Comparison of ENCODE assay signal across 9 cellular contexts in genomic region chr16:3188925-3189825, GRCh38. TPM values are rescaled to one million over a fixed set of nuclear protein-coding genes. Genes with fewer than 3 reads are reported as not detected.
A peak's percentile ranks its signal among the peaks of the same experiment; 100 is the strongest.
DNase-seq lines count a peak whose midpoint lies in the region; ATAC-seq and TF ChIP-seq lines count a peak whose summit lies in the region.
"Had no signal": no experiment of that assay in that cellular context is flagged by ENCODE, and none has a peak within 500 bp of the region (broad histone marks: within the 10 kb centered on the region; RNA-seq: fewer than 3 reads in every experiment).

No MANE protein-coding gene starts in this region.

- H3K4me3 ChIP-seq in ACC112 (ENCODE audit: low read depth, low read length) (peak overlapping the region; percentile 82), GM12865 (ENCODE audit: low read depth, low read length) (peak overlapping the region; percentile 71), Panc1 (ENCODE audit: low read depth in 2 of 2, low read length in 2 of 2) (peak overlapping the region; percentile 77 to 92), brain microvascular endothelial cell (ENCODE audit: low read depth, low read length) (peak overlapping the region; percentile 68), vagina (peak overlapping the region in 1 of 2 donors; percentile 5)
- H3K4me3 ChIP-seq: lung had no signal

- peaks cover 2% of the 10 kb centered on the region for H3K4me1 Mint-ChIP-seq in memory B cell

- H3K4me1 ChIP-seq in ACC112 (ENCODE audit: control insufficient read depth, insufficient read depth, low read length, unreplicated experiment) (no peaks in the 10 kb centered on the region), Panc1 (ENCODE audit: control insufficient read depth, insufficient read depth, low read length) (peaks cover 12% of the 10 kb centered on the region), vagina (peaks cover 21% of the 10 kb centered on the region)

- H3K36me3 ChIP-seq in ACC112 (ENCODE audit: insufficient read depth, low read length), result no peaks in the 10 kb centered on the region
- no peaks in the 10 kb centered on the region for H3K36me3 ChIP-seq in Panc1 (ENCODE audit: control insufficient read depth, insufficient read depth, low read length)
- no peaks in the 10 kb centered on the region for H3K36me3 ChIP-seq in brain microvascular endothelial cell (replicated peaks)
- H3K36me3 ChIP-seq in vagina, result no peaks in the 10 kb centered on the region

- ATAC-seq in Panc1 (peak; percentile 55), memory B cell (ENCODE audit: low read depth) (no peak), GM19452 (IDR thresholded peaks at IDR 0.05; ENCODE audit: unreplicated experiment) (no peak)

- H3K9me3 ChIP-seq in Panc1 (ENCODE audit: control insufficient read depth, insufficient read depth, low read depth, low read length) (no peaks in the 10 kb centered on the region), vagina (no peaks in the 10 kb centered on the region)

- BruUV-seq in Panc1 (replicated peaks; lab: Mats Ljungman, UMichigan), result no TSS peak

- no peaks in the 10 kb centered on the region for H3K79me2 ChIP-seq in ACC112 (ENCODE audit: control insufficient read depth, insufficient read depth, low read length, unreplicated experiment)

- peak overlapping the region; percentile 14 for H3K4me3 Mint-ChIP-seq in memory B cell

- CTCF ChIA-PET in Panc1 (lab: Charles Lee), result no interaction called here

- in situ Hi-C loops in Panc1 (cut with HindIII; ENCODE audit: low pct_unique_long_range_greater_than_20kb, low sequenced_read_pairs), result no loop called here
- in situ Hi-C loops in brain microvascular endothelial cell (cut with HindIII; ENCODE audit: low pct_ligation_motif_present, low sequenced_read_pairs), result no loop called here

- TF ChIP-seq CTCF in GM12865 (IDR thresholded peaks at IDR 0.05; ENCODE audit: insufficient read depth, low read depth, low read length, missing control alignments) (no peak), Panc1 (IDR thresholded peaks at IDR 0.05) (no peak), brain microvascular endothelial cell (IDR thresholded peaks at IDR 0.05; ENCODE audit: low read depth, low read length, missing control alignments) (no peak), vagina (IDR thresholded peaks at IDR 0.05) (no peak)

- H2AFZ ChIP-seq in ACC112 (ENCODE audit: low read length, unreplicated experiment), result peak overlapping the region; percentile 98

- no peaks in the 10 kb centered on the region for H3K27me3 ChIP-seq in ACC112 (ENCODE audit: insufficient read depth, low read length)
- no peaks in the 10 kb centered on the region for H3K27me3 ChIP-seq in Panc1 (ENCODE audit: control insufficient read depth, insufficient read depth, low read length)
- no peaks in the 10 kb centered on the region for H3K27me3 ChIP-seq in brain microvascular endothelial cell (replicated peaks)
- H3K27me3 ChIP-seq in vagina, result peaks cover 30% of the 10 kb centered on the region

- TF ChIP-seq POLR2A in vagina (IDR thresholded peaks at IDR 0.05), result no peak

- H3K27me3 Mint-ChIP-seq in memory B cell, result peaks cover 37% of the 10 kb centered on the region

- 0 out of 2 replicates have a peak overlapping the region, but pooled peaks have one; percentile 8 for H3K27ac ChIP-seq in ACC112 (ENCODE audit: low read depth, low read length)
- H3K27ac ChIP-seq in Panc1 (ENCODE audit: low read length), result peak overlapping the region; percentile 80
- H3K27ac ChIP-seq in brain microvascular endothelial cell, result peak overlapping the region; percentile 7
- no peak overlapping the region for H3K27ac ChIP-seq in vagina

- intact Hi-C loops in Panc1 (cut with micrococcal nuclease; ENCODE audit: unreplicated experiment) (no loop called here), vagina (cut with DNase I) (no loop called here)

- peak; percentile 87 for DNase-seq in GM12865 (ENCODE audit: low read depth)
- DNase-seq in Panc1 (ENCODE audit: low read depth, low spot score), result peak; percentile 78
- peak; percentile 76 for DNase-seq in brain microvascular endothelial cell
- peak in 1 of 2 donors; percentile 47 for DNase-seq in memory B cell (ENCODE audit: low spot score in 2 of 2)
- DNase-seq in H4 (ENCODE audit: low spot score), result no peak
- DNase-seq in vagina (ENCODE audit: extremely low spot score in 2 of 2), result no peak

- H3K9me3 Mint-ChIP-seq in memory B cell, result peaks cover 2% of the 10 kb centered on the region

- H3K27ac Mint-ChIP-seq in memory B cell, result peak overlapping the region; percentile 88

- POLR2A ChIA-PET in Panc1 (lab: Charles Lee), result interaction anchor here (0.6 kb wide), 1 partner anchor 49 kb away, joined by 4 read pairs; no protein-coding TSS in a partner anchor

- peaks cover under 1% of the 10 kb centered on the region for H3K36me3 Mint-ChIP-seq in memory B cell

RNA-seq across cellular contexts. Expression of gene OR1F1, which starts 1.2 kb away (rescaled TPM):
- total RNA-seq in Panc1 (2021; ENCODE audit: unreplicated experiment) (0.26 TPM), vagina (not detected)
- polyA plus RNA-seq in Panc1 (2012; ENCODE audit: insufficient read length), result 0.63 TPM
- 0.81 TPM in 1 of 2 replicates, not detected in the other for total RNA-seq in H4 (2014; rRNA removed; shearing (Covaris generic))
- total RNA-seq: lung had no signal
- polyA plus RNA-seq: lung had no signal

RNA-seq across cellular contexts. Expression of gene ZNF200, which starts 45.8 kb away (rescaled TPM):
- 12.4 TPM for total RNA-seq in Panc1 (2021; ENCODE audit: unreplicated experiment)
- polyA plus RNA-seq in Panc1 (2012; ENCODE audit: insufficient read length), result 6.8 TPM
- 11.5 and 11.8 TPM in 2 replicates for total RNA-seq in H4 (2014; rRNA removed; shearing (Covaris generic))
- total RNA-seq in vagina, result 5.2 TPM

RNA-seq across cellular contexts. Expression of gene ZNF213, which starts 54.3 kb away (rescaled TPM):
- total RNA-seq in Panc1 (2021; ENCODE audit: unreplicated experiment), result 12.3 TPM
- 19.1 TPM for polyA plus RNA-seq in Panc1 (2012; ENCODE audit: insufficient read length)
- total RNA-seq in H4 (2014; rRNA removed; shearing (Covaris generic)), result 2.0 and 3.9 TPM in 2 replicates
- total RNA-seq in vagina, result 7.6 TPM

Comparison
In these comparisons a context has a peak if more than half of its experiments do, and no peak if none do; other contexts are left out.
1. DNase-seq: peak in GM12865 (single experiment), Panc1 (single experiment) and brain microvascular endothelial cell (single experiment); none in H4 (single experiment) and vagina (0 of 2).